9 cellular contexts compared by ENCODE assay signal in genomic region chr17:77770331-77771105, GRCh38.
DNase-seq lines count a peak whose midpoint lies in the region; TF ChIP-seq lines count a peak whose summit lies in the region.
"Had no signal": no experiment of that assay in that cellular context is flagged by ENCODE, and none has a peak within 500 bp of the region (broad histone marks: within the 10 kb centered on the region; RNA-seq: fewer than 3 reads in every experiment).

No MANE protein-coding gene starts in this region.

- no peak overlapping the region for H3K27ac ChIP-seq in thyroid gland
- no peak overlapping the region for H3K27ac ChIP-seq in tibial artery
- H3K27ac ChIP-seq: RWPE1 had no signal

- H3K4me1 ChIP-seq in NT2/D1 (ENCODE audit: insufficient read depth, insufficient read length) (peaks cover 17% of the 10 kb centered on the region), thyroid gland (peaks cover 0 to 8% of the 10 kb centered on the region in 2 donors), tibial artery (peaks cover 0 to 9% (median 4%) of the 10 kb centered on the region in 4 donors)

- intact Hi-C loops in thyroid gland (cut with DNase I) = no loop called here
- intact Hi-C loops in tibial artery (cut with DNase I; ENCODE audit: low total_unique reads) = no loop called here

- 86 to 92% methylated on average over 13 to 14 of the region's 17 CpGs for WGBS in thyroid gland, 2 donors

- peak; percentile 35 for DNase-seq in GM04504 (ENCODE audit: low read depth)
- no peak for DNase-seq in NT2/D1 (ENCODE audit: low read depth, low spot score)
- peak; percentile 97 for DNase-seq in fibroblast of mammary gland (ENCODE audit: low read depth)
- DNase-seq in smooth muscle cell of the brain vasculature (ENCODE audit: low read depth, low spot score) = peak; percentile 20
- DNase-seq in stimulated activated naive CD4-positive, alpha-beta T cell treated with Interleukin-2 at 50 U/mL for 16 hours (lab: John Stamatoyannopoulos, UW) = no peak
- DNase-seq in thyroid gland = no peak
- DNase-seq in tibial artery = no peak
- DNase-seq: NCI-H2081 had no signal

- H3K36me3 ChIP-seq in NT2/D1 (ENCODE audit: insufficient read depth, insufficient read length, low read length) = no peaks in the 10 kb centered on the region
- no peaks in the 10 kb centered on the region for H3K36me3 ChIP-seq in thyroid gland
- H3K36me3 ChIP-seq in tibial artery = no peaks in the 10 kb centered on the region

- no peak overlapping the region for H3K4me3 ChIP-seq in NT2/D1 (ENCODE audit: insufficient read length, low read depth)
- H3K4me3 ChIP-seq in fibroblast of mammary gland (ENCODE audit: control insufficient read depth, low read depth, low read length) = no peak overlapping the region
- no peak overlapping the region for H3K4me3 ChIP-seq in thyroid gland (replicated peaks in 1 of 3)
- H3K4me3 ChIP-seq in tibial artery = no peak overlapping the region

- TF ChIP-seq CTCF in fibroblast of mammary gland (conservative IDR thresholded peaks at IDR 0.05; ENCODE audit: control insufficient read depth, insufficient read depth, low read depth, low read length) (no peak), thyroid gland (IDR thresholded peaks at IDR 0.05) (no peak), tibial artery (IDR thresholded peaks at IDR 0.05) (no peak)

- H3K9me3 ChIP-seq in NT2/D1 (ENCODE audit: insufficient read depth, low read length) (no peaks in the 10 kb centered on the region), thyroid gland (no peaks in the 10 kb centered on the region), tibial artery (no peaks in the 10 kb centered on the region)

- H3K27me3 ChIP-seq in NT2/D1 (ENCODE audit: insufficient read depth, insufficient read length) (peaks cover 3% of the 10 kb centered on the region), thyroid gland (no peaks in the 10 kb centered on the region), tibial artery (no peaks in the 10 kb centered on the region)

- H3K9ac ChIP-seq in NT2/D1 (ENCODE audit: insufficient read length, low read depth) = peak overlapping the region; percentile 47

- no peak for TF ChIP-seq POLR2A in thyroid gland (IDR thresholded peaks at IDR 0.05)

Comparison
In these comparisons a context has a peak if more than half of its experiments do, and no peak if none do; other contexts are left out.
1. DNase-seq: peak in GM04504 (single experiment), fibroblast of mammary gland (single experiment) and smooth muscle cell of the brain vasculature (single experiment); none in NT2/D1 (single experiment), stimulated activated naive CD4-positive, alpha-beta T cell treated with Interleukin-2 at 50 U/mL for 16 hours (single experiment), thyroid gland (0 of 2) and tibial artery (0 of 2).